8 cellular contexts compared by ENCODE assay signal in genomic region chr4:26862381-26862915, GRCh38. TPM values are rescaled to one million over a fixed set of nuclear protein-coding genes. Genes with fewer than 3 reads are reported as not detected.
DNase-seq lines count a peak whose midpoint lies in the region; ATAC-seq and TF ChIP-seq lines count a peak whose summit lies in the region.

No MANE protein-coding gene starts in this region.

- H3K27ac ChIP-seq in body of pancreas (peak overlapping the region in 2 of 4 donors; percentile 42 to 98), muscle layer of colon (ENCODE audit: low read depth, low read length) (no peak overlapping the region)

- CTCF ChIA-PET in AG04449 (lab: Yijun Ruan, JAX), result interaction anchor here (1.3 to 3.5 kb wide), 3 partner anchors 118 to 875 kb away, joined by 3 to 17 read pairs (median 3); no protein-coding TSS in a partner anchor

- no peak for TF ChIP-seq CTCF in AG04449 (IDR thresholded peaks at IDR 0.05; ENCODE audit: insufficient read depth, low read length, missing control alignments)
- TF ChIP-seq CTCF in body of pancreas (IDR thresholded peaks at IDR 0.05), result no peak

- H3K4me3 ChIP-seq in AG04449 (ENCODE audit: low read depth, low read length) (peak overlapping the region; percentile 76), body of pancreas (peak overlapping the region; percentile 54 to 87), muscle layer of colon (ENCODE audit: low read depth in 1 of 2, low read length in 2 of 2) (peak overlapping the region; percentile 7 to 91)

- H3K4me1 ChIP-seq in body of pancreas (peaks cover 62% of the 10 kb centered on the region), muscle layer of colon (ENCODE audit: insufficient read depth, low read length) (peaks cover 34% of the 10 kb centered on the region)

- H3K36me3 ChIP-seq in body of pancreas (replicated peaks in 1 of 2; ENCODE audit: insufficient read depth in 1 of 2, low read depth in 2 of 2), result no peaks in the 10 kb centered on the region
- H3K36me3 ChIP-seq in muscle layer of colon (ENCODE audit: insufficient read depth, low read length), result no peaks in the 10 kb centered on the region

- POLR2A ChIA-PET in AG04449 (lab: Yijun Ruan, JAX), result no interaction called here

- DNase-seq in AG04449 (ENCODE audit: low read depth, low spot score) (no peak), HT-29 (ENCODE audit: low spot score) (peak; percentile 59), body of pancreas (no peak), dermis blood vessel endothelial cell (no peak), NCI-H226 (no peak)

- intact Hi-C loops in body of pancreas (cut with DNase I), result no loop called here

- no peak for ATAC-seq in body of pancreas
- no peak for ATAC-seq in HG03521 (IDR thresholded peaks at IDR 0.05; ENCODE audit: unreplicated experiment)
- ATAC-seq in HG03354 (IDR thresholded peaks at IDR 0.05; ENCODE audit: poor library complexity, severe bottlenecking, unreplicated experiment), result no peak

- H3K27me3 ChIP-seq in body of pancreas (no peaks in the 10 kb centered on the region), muscle layer of colon (ENCODE audit: control insufficient read depth in 1 of 2, insufficient read depth in 2 of 2, low read length in 2 of 2) (no peaks in the 10 kb centered on the region)

- no peaks in the 10 kb centered on the region for H3K9me3 ChIP-seq in body of pancreas
- H3K9me3 ChIP-seq in muscle layer of colon (ENCODE audit: low read length), result no peaks in the 10 kb centered on the region

- no peak for TF ChIP-seq POLR2A in body of pancreas (IDR thresholded peaks at IDR 0.05)

- no peak overlapping the region for H3K9ac ChIP-seq in muscle layer of colon (ENCODE audit: low read length)

- WGBS in body of pancreas, 2 donors, result 0 to 1% methylated on average over 3 of the region's 3 CpGs

RNA-seq across cellular contexts. Expression of gene STIM2, which starts 1.8 kb away (rescaled TPM):
- 24.3 and 27.9 TPM in 2 replicates for total RNA-seq in HT-29 (2014; rRNA removed; shearing (Covaris generic))
- total RNA-seq in body of pancreas (10 to 100 TPM; 10.9 to 53.4 TPM), dermis blood vessel endothelial cell (18.2 and 19.9 TPM in 2 replicates)
